In genomic region chr1:155051777-155052398, GRCh38 we compare ENCODE assay signal across 1 cellular context.
TF ChIP-seq lines count a peak whose summit lies in the region.

No MANE protein-coding gene starts in this region.

TF ChIP-seq in WTC11, 78 proteins besides CTCF, POLR2A, EP300 and RAD21 (continued from another document):
- TF ChIP-seq FOXP4 (CRISPR knock-in tag; IDR thresholded peaks at IDR 0.05) = no peak
- TF ChIP-seq, protein P1, sequence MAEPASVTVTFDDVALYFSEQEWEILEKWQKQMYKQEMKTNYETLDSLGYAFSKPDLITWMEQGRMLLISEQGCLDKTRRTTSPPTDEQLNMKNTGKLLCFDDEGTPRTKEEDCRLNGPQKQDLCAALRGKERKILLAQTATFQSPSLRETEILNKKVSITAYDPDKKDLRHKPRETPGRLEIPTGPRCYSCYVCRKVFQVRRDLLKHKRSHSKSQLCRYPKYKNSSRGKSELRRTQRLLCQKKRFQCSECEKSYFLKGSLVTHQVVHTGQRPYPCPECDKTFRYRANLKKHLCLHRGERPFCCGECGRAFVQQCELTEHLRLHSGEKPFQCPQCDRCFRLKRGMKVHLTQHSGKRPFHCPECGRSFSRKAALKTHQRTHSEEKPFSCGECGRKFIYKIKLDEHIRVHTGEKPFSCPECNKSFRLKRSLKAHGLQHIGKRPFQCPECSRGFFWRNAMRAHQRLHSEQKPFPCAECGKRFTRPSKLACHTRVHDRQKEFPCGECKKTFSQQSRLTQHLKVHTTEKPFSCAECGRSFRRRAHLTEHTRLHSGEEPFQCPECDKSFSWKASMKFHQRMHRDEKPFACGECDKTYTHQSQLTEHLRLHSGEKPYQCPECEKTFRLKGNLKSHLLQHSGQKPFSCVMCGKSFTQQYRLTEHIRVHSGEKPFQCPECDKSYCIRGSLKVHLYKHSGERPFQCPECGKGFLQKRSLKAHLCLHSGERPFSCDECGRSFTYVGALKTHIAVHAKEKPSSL (CRISPR knock-in tag; conservative IDR thresholded peaks at IDR 0.05) = no peak
TF ChIP-seq in WTC11: peak in this region for 0.
